15 cellular contexts compared by ENCODE assay signal in the genomic region with DNA sequence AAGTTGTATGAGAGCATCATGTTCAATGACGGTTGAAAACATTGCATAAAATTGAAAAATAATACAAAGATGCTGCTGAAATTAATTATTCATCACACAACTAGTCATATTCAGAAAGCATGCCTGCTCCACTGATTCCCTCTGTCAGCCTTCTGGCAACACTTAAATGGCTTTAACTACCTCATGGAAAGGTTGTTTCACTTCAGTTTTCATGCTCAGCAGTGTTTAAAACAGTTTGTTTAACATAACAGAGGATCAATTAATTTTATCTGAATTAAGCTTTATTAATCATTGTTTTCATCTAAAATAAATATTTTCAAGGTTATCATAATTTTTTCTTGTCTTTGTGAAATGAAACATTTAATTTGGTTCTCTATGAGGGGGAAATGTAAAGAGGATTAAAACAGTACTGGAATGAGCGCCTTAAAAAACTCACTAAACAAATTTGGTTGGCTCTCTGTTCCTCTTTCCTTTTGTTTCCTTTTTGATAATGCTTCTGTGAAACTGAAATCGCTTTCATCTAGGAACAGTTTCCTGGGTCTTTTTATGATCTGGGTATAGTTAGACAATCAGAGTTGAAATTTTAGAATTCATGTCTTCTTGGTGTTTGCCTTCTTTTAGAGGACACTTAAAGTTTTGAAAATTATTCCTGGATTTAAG.
DNase-seq lines count a peak whose midpoint lies in the region; ATAC-seq and TF ChIP-seq lines count a peak whose summit lies in the region.
"Had no signal": no experiment of that assay in that cellular context is flagged by ENCODE, and none has a peak within 500 bp of the region (broad histone marks: within the 10 kb centered on the region; RNA-seq: fewer than 3 reads in every experiment).

No MANE protein-coding gene starts in this region.

- no peak overlapping the region for H3K27ac ChIP-seq in neural progenitor cell
- H3K27ac ChIP-seq: colonic mucosa had no signal

- H3K36me3 Mint-ChIP-seq in neural progenitor cell = no peaks in the 10 kb centered on the region
- H3K36me3 Mint-ChIP-seq: activated naive CD4-positive, alpha-beta T cell treated with anti-CD3 and anti-CD28 coated beads, Interleukin-2, amount 50 U/mL, for 24 hours had no signal

- H3K9me3 Mint-ChIP-seq in neural progenitor cell = no peaks in the 10 kb centered on the region
- H3K9me3 Mint-ChIP-seq: activated CD4-positive, alpha-beta T cell treated with anti-CD3 and anti-CD28 coated beads, Interleukin-2, amount 10 ng/mL, durations not matched to agents 24 days and 14 days; activated naive CD4-positive, alpha-beta T cell treated with anti-CD3 and anti-CD28 coated beads, Interleukin-2, amount 50 U/mL, for 24 hours had no signal

- no peaks in the 10 kb centered on the region for H3K4me1 ChIP-seq in neural progenitor cell
- H3K4me1 ChIP-seq: colonic mucosa had no signal

- H4K20me1 ChIP-seq in neural progenitor cell (ENCODE audit: low read depth) = no peaks in the 10 kb centered on the region

- no peak for DNase-seq in neural progenitor cell (ENCODE audit: low spot score)
- DNase-seq in epidermal melanocyte (ENCODE audit: insufficient read length, low spot score) = no peak
- DNase-seq in NCI-H1930 (lab: John Stamatoyannopoulos, UW) = no peak
- no peak for DNase-seq in HPDE6-E6E7 (ENCODE audit: extremely low spot score)
- DNase-seq: activated CD4-positive, alpha-beta T cell treated with anti-CD3 and anti-CD28 coated beads, Interleukin-2, amount 10 ng/mL, durations not matched to agents 24 days and 14 days; colonic mucosa; left colon; occipital lobe; stimulated activated CD4-positive, alpha-beta T cell treated with anti-CD3 and anti-CD28 coated beads, Interleukin-1b, Interleukin-23, amount 100 ng/mL, for 48 hours; substantia nigra had no signal

- H3K79me2 ChIP-seq in neural progenitor cell (ENCODE audit: low read depth) = no peaks in the 10 kb centered on the region

- H2AFZ ChIP-seq in neural progenitor cell (replicated peaks) = peak overlapping the region; percentile 12

- no peak overlapping the region for H3K4me2 ChIP-seq in neural progenitor cell

- H3K27ac Mint-ChIP-seq in neural progenitor cell = no peak overlapping the region
- H3K27ac Mint-ChIP-seq: activated CD4-positive, alpha-beta T cell treated with anti-CD3 and anti-CD28 coated beads, Interleukin-2, amount 10 ng/mL, durations not matched to agents 24 days and 14 days; activated naive CD4-positive, alpha-beta T cell treated with anti-CD3 and anti-CD28 coated beads, Interleukin-2, amount 50 U/mL, for 24 hours had no signal

- no peaks in the 10 kb centered on the region for H3K27me3 Mint-ChIP-seq in neural progenitor cell (ENCODE audit: insufficient read depth, low read depth)
- H3K27me3 Mint-ChIP-seq: activated CD4-positive, alpha-beta T cell treated with anti-CD3 and anti-CD28 coated beads, Interleukin-2, amount 10 ng/mL, durations not matched to agents 24 days and 14 days had no signal

- no peak for TF ChIP-seq CTCF in neural progenitor cell (IDR thresholded peaks at IDR 0.05)

- no peaks in the 10 kb centered on the region for H3K36me3 ChIP-seq in neural progenitor cell
- H3K36me3 ChIP-seq: colonic mucosa had no signal

- ATAC-seq in GM18907 (IDR thresholded peaks at IDR 0.05; ENCODE audit: unreplicated experiment) = peak; percentile 74
- ATAC-seq in GM21825 (IDR thresholded peaks at IDR 0.05; ENCODE audit: unreplicated experiment) = peak; percentile 64
- ATAC-seq in HG03378 (IDR thresholded peaks at IDR 0.05; ENCODE audit: unreplicated experiment) = peak; percentile 62
- no peak for ATAC-seq in GM19397 (IDR thresholded peaks at IDR 0.05; ENCODE audit: unreplicated experiment)
- ATAC-seq: left colon had no signal

- H3K4me3 ChIP-seq in neural progenitor cell = no peak overlapping the region
- H3K4me3 ChIP-seq: colonic mucosa had no signal

- no peaks in the 10 kb centered on the region for H3F3A ChIP-seq in neural progenitor cell (ENCODE audit: low read depth)

- H3K27me3 ChIP-seq in neural progenitor cell = no peaks in the 10 kb centered on the region
- H3K27me3 ChIP-seq: colonic mucosa had no signal

- H3K9ac ChIP-seq in neural progenitor cell = no peak overlapping the region

- H3K4me1 Mint-ChIP-seq in neural progenitor cell = peaks cover 12% of the 10 kb centered on the region
- H3K4me1 Mint-ChIP-seq: activated CD4-positive, alpha-beta T cell treated with anti-CD3 and anti-CD28 coated beads, Interleukin-2, amount 10 ng/mL, durations not matched to agents 24 days and 14 days; activated naive CD4-positive, alpha-beta T cell treated with anti-CD3 and anti-CD28 coated beads, Interleukin-2, amount 50 U/mL, for 24 hours had no signal

- H3K9me3 ChIP-seq in neural progenitor cell (ENCODE audit: low read depth) = no peaks in the 10 kb centered on the region
- H3K9me3 ChIP-seq: colonic mucosa had no signal

- no peak overlapping the region for H3K4me3 Mint-ChIP-seq in neural progenitor cell
- H3K4me3 Mint-ChIP-seq: activated CD4-positive, alpha-beta T cell treated with anti-CD3 and anti-CD28 coated beads, Interleukin-2, amount 10 ng/mL, durations not matched to agents 24 days and 14 days; activated naive CD4-positive, alpha-beta T cell treated with anti-CD3 and anti-CD28 coated beads, Interleukin-2, amount 50 U/mL, for 24 hours had no signal
